Comparison of ENCODE assay signal across 8 cellular contexts in the genomic region with DNA sequence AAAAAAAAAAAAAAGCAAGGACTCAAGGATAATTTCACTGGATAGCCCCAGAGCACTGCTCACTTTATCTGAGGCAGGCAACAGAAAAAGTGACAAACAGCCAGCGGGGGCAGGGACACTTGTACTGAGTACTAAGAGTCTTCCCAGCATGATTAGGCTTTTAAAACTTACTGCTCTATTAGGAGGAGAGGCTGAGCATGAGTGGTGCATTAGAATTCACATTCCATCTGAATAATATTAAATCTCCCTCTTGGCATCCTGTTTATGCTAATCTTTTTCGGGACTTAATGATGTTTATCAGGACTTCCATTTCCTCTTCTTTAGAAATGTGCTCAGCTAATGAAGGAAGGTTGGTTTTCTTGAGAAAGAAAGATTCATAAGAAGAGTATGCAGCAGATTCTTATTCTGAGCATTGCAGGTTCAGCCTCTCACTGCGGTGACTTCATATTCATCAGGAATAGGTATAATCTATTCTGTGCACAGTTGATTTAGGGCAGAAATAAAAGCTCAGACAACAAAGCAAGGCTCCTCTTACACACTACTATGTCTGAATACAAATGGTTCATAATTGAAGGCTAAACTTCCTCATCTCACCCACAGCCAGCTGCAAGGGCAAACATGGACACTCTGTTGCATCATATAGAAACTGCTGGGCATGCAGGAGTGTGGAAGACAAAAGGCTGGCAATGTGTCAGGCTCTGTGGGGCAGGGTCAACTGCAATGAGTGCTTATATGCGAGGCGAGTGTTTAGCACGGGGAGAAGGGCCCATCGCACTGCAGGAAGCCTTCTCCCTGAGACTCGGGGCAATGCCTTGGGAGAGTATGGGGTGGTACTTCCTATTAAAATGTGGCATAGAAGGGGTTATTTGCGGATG.
DNase-seq lines count a peak whose midpoint lies in the region; ATAC-seq, FAIRE-seq and TF ChIP-seq lines count a peak whose summit lies in the region.

No MANE protein-coding gene starts in this region.

- POLR2A ChIA-PET in endothelial cell of umbilical vein (lab: Charles Lee) = interaction anchor here (0.6 kb wide), 1 partner anchor 157 kb away, joined by 10 read pairs; no protein-coding TSS in a partner anchor

- no peak for TF ChIP-seq POLR2A in endothelial cell of umbilical vein (IDR thresholded peaks at IDR 0.05; ENCODE audit: low read depth, low read length)

- H3K4me3 ChIP-seq in endothelial cell of umbilical vein (replicated peaks in 1 of 3; ENCODE audit: insufficient read depth in 1 of 3, low read depth in 1 of 3, low read length in 3 of 3) (no peak overlapping the region), neural progenitor cell (no peak overlapping the region), osteoblast (ENCODE audit: insufficient read depth, low read length) (no peak overlapping the region)

- peak overlapping the region; percentile 16 for H3K4me2 ChIP-seq in endothelial cell of umbilical vein (ENCODE audit: insufficient read depth, low read length)
- H3K4me2 ChIP-seq in neural progenitor cell = no peak overlapping the region
- H3K4me2 ChIP-seq in osteoblast (ENCODE audit: insufficient read depth, low read length) = no peak overlapping the region

- peaks cover 3% of the 10 kb centered on the region for H3K27me3 Mint-ChIP-seq in neural progenitor cell (ENCODE audit: insufficient read depth, low read depth)
- H3K27me3 Mint-ChIP-seq in activated T-cell treated with anti-CD3 and anti-CD28 coated beads, Interleukin-2, amount 50 U/mL, for 72 hours (ENCODE audit: low read depth) = peaks cover 6% of the 10 kb centered on the region

- no peak overlapping the region for H3K4me3 Mint-ChIP-seq in neural progenitor cell
- H3K4me3 Mint-ChIP-seq in activated T-cell treated with anti-CD3 and anti-CD28 coated beads, Interleukin-2, amount 50 U/mL, for 72 hours = no peak overlapping the region

- H3K4me1 ChIP-seq in endothelial cell of umbilical vein (ENCODE audit: control insufficient read depth, extremely low read depth, insufficient read depth, low read length) (peaks cover 51% of the 10 kb centered on the region), neural progenitor cell (peaks cover 7% of the 10 kb centered on the region), osteoblast (ENCODE audit: insufficient read depth, low read length) (peaks cover 27% of the 10 kb centered on the region)

- H3K36me3 ChIP-seq in endothelial cell of umbilical vein (ENCODE audit: control insufficient read depth in 2 of 2, extremely low read depth in 1 of 2, insufficient read depth in 2 of 2, low read length in 2 of 2) = peaks cover 4 to 8% of the 10 kb centered on the region in 2 experiments
- no peaks in the 10 kb centered on the region for H3K36me3 ChIP-seq in neural progenitor cell
- H3K36me3 ChIP-seq in osteoblast (ENCODE audit: insufficient read depth, low read length) = peaks cover 79% of the 10 kb centered on the region

- no peaks in the 10 kb centered on the region for H3K27me3 ChIP-seq in endothelial cell of umbilical vein (ENCODE audit: control insufficient read depth in 2 of 2, insufficient read depth in 2 of 2, low read length in 2 of 2)
- H3K27me3 ChIP-seq in neural progenitor cell = no peaks in the 10 kb centered on the region
- no peaks in the 10 kb centered on the region for H3K27me3 ChIP-seq in osteoblast (ENCODE audit: insufficient read depth, low read length)

- peak overlapping the region; percentile 61 for H3K27ac Mint-ChIP-seq in neural progenitor cell
- no peak overlapping the region for H3K27ac Mint-ChIP-seq in activated T-cell treated with anti-CD3 and anti-CD28 coated beads, Interleukin-2, amount 50 U/mL, for 72 hours

- intact Hi-C loops in endothelial cell of umbilical vein (cut with micrococcal nuclease) = loop anchor here (2.0 kb wide), 1 partner anchor 419 kb away; no protein-coding TSS in a partner anchor

- H4K20me1 ChIP-seq in endothelial cell of umbilical vein (replicated peaks; ENCODE audit: control insufficient read depth, extremely low read depth, insufficient read depth, low read length) = no peaks in the 10 kb centered on the region
- no peaks in the 10 kb centered on the region for H4K20me1 ChIP-seq in neural progenitor cell (ENCODE audit: low read depth)
- peaks cover 16% of the 10 kb centered on the region for H4K20me1 ChIP-seq in osteoblast (ENCODE audit: insufficient read depth, low read length)

- no peak overlapping the region for H3K9ac ChIP-seq in endothelial cell of umbilical vein (replicated peaks; ENCODE audit: extremely low read depth, insufficient read depth, low read length)
- no peak overlapping the region for H3K9ac ChIP-seq in neural progenitor cell

- peaks cover 2% of the 10 kb centered on the region for H3K36me3 Mint-ChIP-seq in neural progenitor cell
- H3K36me3 Mint-ChIP-seq in activated T-cell treated with anti-CD3 and anti-CD28 coated beads, Interleukin-2, amount 50 U/mL, for 72 hours (ENCODE audit: insufficient read depth in 2 of 2) = no peaks in the 10 kb centered on the region

- no peaks in the 10 kb centered on the region for H3F3A ChIP-seq in neural progenitor cell (ENCODE audit: low read depth)

- H3K4me1 Mint-ChIP-seq in neural progenitor cell = peaks cover 63% of the 10 kb centered on the region
- peaks cover 4% of the 10 kb centered on the region for H3K4me1 Mint-ChIP-seq in activated T-cell treated with anti-CD3 and anti-CD28 coated beads, Interleukin-2, amount 50 U/mL, for 72 hours (ENCODE audit: low read depth)

- H3K9me3 Mint-ChIP-seq in neural progenitor cell = no peaks in the 10 kb centered on the region
- no peaks in the 10 kb centered on the region for H3K9me3 Mint-ChIP-seq in activated T-cell treated with anti-CD3 and anti-CD28 coated beads, Interleukin-2, amount 50 U/mL, for 72 hours

- H3K9me3 ChIP-seq in endothelial cell of umbilical vein (replicated peaks; ENCODE audit: control insufficient read depth, insufficient read depth, low read length) (no peaks in the 10 kb centered on the region), neural progenitor cell (ENCODE audit: low read depth) (no peaks in the 10 kb centered on the region), osteoblast (ENCODE audit: low read depth, low read length) (no peaks in the 10 kb centered on the region)

- BruUV-seq in endothelial cell of umbilical vein (replicated peaks; lab: Mats Ljungman, UMichigan) = no TSS peak

- TF ChIP-seq CTCF in endothelial cell of umbilical vein (IDR thresholded peaks at IDR 0.05; ENCODE audit: extremely low read depth in 1 of 2, insufficient read depth in 1 of 2, low read depth in 1 of 2, low read length in 2 of 2) = no peak
- TF ChIP-seq CTCF in neural progenitor cell (IDR thresholded peaks at IDR 0.05) = no peak
- no peak for TF ChIP-seq CTCF in osteoblast (IDR thresholded peaks at IDR 0.05; ENCODE audit: extremely low read depth, low read depth, low read length)

- H3K9me1 ChIP-seq in endothelial cell of umbilical vein (replicated peaks; ENCODE audit: control insufficient read depth, extremely low read depth, insufficient read depth, low read length) = no peaks in the 10 kb centered on the region

- dilution Hi-C loops in endothelial cell of umbilical vein (cut with MboI; ENCODE audit: extremely low pct_ligation_motif_present, low sequenced_read_pairs) = no loop called here

- no peak overlapping the region for H2AFZ ChIP-seq in endothelial cell of umbilical vein (ENCODE audit: low read depth, low read length)
- no peak overlapping the region for H2AFZ ChIP-seq in neural progenitor cell (replicated peaks)
- no peak overlapping the region for H2AFZ ChIP-seq in osteoblast (ENCODE audit: low read length)

- peak overlapping the region; percentile 22 for H3K27ac ChIP-seq in endothelial cell of umbilical vein (ENCODE audit: insufficient read depth, low read depth, low read length)
- H3K27ac ChIP-seq in neural progenitor cell = no peak overlapping the region
- H3K27ac ChIP-seq in osteoblast (ENCODE audit: low read depth, low read length) = no peak overlapping the region

- H3K79me2 ChIP-seq in endothelial cell of umbilical vein (ENCODE audit: control insufficient read depth, insufficient read depth, low read length) (peaks cover 6% of the 10 kb centered on the region), neural progenitor cell (ENCODE audit: low read depth) (no peaks in the 10 kb centered on the region), osteoblast (ENCODE audit: insufficient read depth, low read length) (peaks cover 29% of the 10 kb centered on the region)

- DNase-seq in DMS153 (lab: John Stamatoyannopoulos, UW) = peak; percentile 87
- peak; percentile 47 for DNase-seq in NCI-H2227 treated with DMSO at 0.1 percent for 48 hours (lab: John Stamatoyannopoulos, UW)
- peak; percentile 65 for DNase-seq in endothelial cell of umbilical vein (ENCODE audit: low read depth, low spot score)
- no peak for DNase-seq in neural progenitor cell (ENCODE audit: low spot score)
- DNase-seq in 8988T = no peak
- no peak for DNase-seq in germinal center (ENCODE audit: low spot score)
- DNase-seq in activated T-cell treated with anti-CD3 and anti-CD28 coated beads, Interleukin-2, amount 50 U/mL, for 72 hours = no peak
- no peak for DNase-seq in osteoblast (ENCODE audit: insufficient read length, low spot score, missing footprints)

- CTCF ChIA-PET in endothelial cell of umbilical vein (lab: Charles Lee) = interaction anchor here (1.0 to 1.5 kb wide), 2 partner anchors 20 to 38 kb away, joined by 3 to 5 read pairs; no protein-coding TSS in a partner anchor

- no peak for ATAC-seq in activated T-cell treated with anti-CD3 and anti-CD28 coated beads, Interleukin-2, amount 50 U/mL, for 72 hours (replicated peaks in 1 of 2)

- FAIRE-seq in endothelial cell of umbilical vein (lab: Jason Lieb, UNC) = peak; percentile 73

TF ChIP-seq in endothelial cell of umbilical vein, 7 proteins besides CTCF, POLR2A, EP300 and RAD21:
- no peak for TF ChIP-seq JUN (IDR thresholded peaks at IDR 0.05; ENCODE audit: borderline replicate concordance, insufficient read depth, insufficient read length, low read depth)
- TF ChIP-seq GATA2 (IDR thresholded peaks at IDR 0.05; ENCODE audit: insufficient read depth, insufficient read length, low read depth, low read length) = peak; percentile 54

Comparison
In these comparisons a context has a peak if more than half of its experiments do, and no peak if none do; other contexts are left out.
1. DNase-seq: peak in DMS153 (single experiment), NCI-H2227 treated with DMSO at 0.1 percent for 48 hours (single experiment) and endothelial cell of umbilical vein (single experiment); none in neural progenitor cell (single experiment), 8988T (single experiment), germinal center (single experiment), activated T-cell treated with anti-CD3 and anti-CD28 coated beads, Interleukin-2, amount 50 U/mL, for 72 hours (0 of 2) and osteoblast (single experiment).